In genomic region chr1:111476761-111477309, GRCh38 we compare ENCODE assay signal across 8 cellular contexts. TPM values are rescaled to one million over a fixed set of nuclear protein-coding genes. Genes with fewer than 3 reads are reported as not detected.
DNase-seq lines count a peak whose midpoint lies in the region; ATAC-seq, FAIRE-seq and TF ChIP-seq lines count a peak whose summit lies in the region.

No MANE protein-coding gene starts in this region.

- no peaks in the 10 kb centered on the region for H3K36me3 ChIP-seq in Loucy (ENCODE audit: insufficient read depth, low read length)
- H3K36me3 ChIP-seq in GM12878 (ENCODE audit: control insufficient read depth in 2 of 2, insufficient read depth in 2 of 2, low read length in 1 of 2), result no peaks in the 10 kb centered on the region
- no peaks in the 10 kb centered on the region for H3K36me3 ChIP-seq in upper lobe of right lung

- in situ Hi-C loops in GM12878 (cut with MboI), result loop anchor here (25.0 kb wide), 1 partner anchor 885 kb away; no protein-coding TSS in a partner anchor

- WGBS in GM12878 (ENCODE audit: insufficient coverage, insufficient replicate concordance, low lambda C conversion rate, missing lambda C conversion rate), result 10% methylated on average over 2 of the region's 2 CpGs

- ATAC-seq in CD4-positive, alpha-beta T cell (ENCODE audit: poor library complexity), result peak; percentile 81
- ATAC-seq in GM12878 (peak; percentile 87), upper lobe of right lung (peak; percentile 57), GM18520 (IDR thresholded peaks at IDR 0.05; ENCODE audit: unreplicated experiment) (no peak)

- H3K9me3 ChIP-seq in CD4-positive, alpha-beta T cell (ENCODE audit: control insufficient read depth, low read length), result no peaks in the 10 kb centered on the region
- H3K9me3 ChIP-seq in Loucy (ENCODE audit: insufficient read depth, low read depth, low read length) (no peaks in the 10 kb centered on the region), GM12878 (replicated peaks; ENCODE audit: control insufficient read depth, insufficient read depth, low read length) (no peaks in the 10 kb centered on the region), upper lobe of right lung (no peaks in the 10 kb centered on the region)

- H3K9ac ChIP-seq in Loucy (ENCODE audit: low read depth, low read length, poor library complexity, severe bottlenecking), result peak overlapping the region; percentile 60
- H3K9ac ChIP-seq in GM12878 (ENCODE audit: control insufficient read depth, insufficient read depth, low read length), result no peak overlapping the region

- intact Hi-C loops in CD4-positive, alpha-beta T cell (cut with DNase I, micrococcal nuclease), result loop anchor here in 1 of 2 experiments (10.0 kb wide), 1 partner anchor 288 kb away; no protein-coding TSS in a partner anchor
- intact Hi-C loops in GM12878 (cut with micrococcal nuclease; ENCODE audit: unreplicated experiment), result loop anchor here (10.0 kb wide), 2 partner anchors 62 to 252 kb away; partner anchors contain the start of gene CHI3L2
- intact Hi-C loops in upper lobe of right lung (cut with DNase I), result no loop called here

- H3K79me2 ChIP-seq in Loucy (ENCODE audit: insufficient read depth, low read length) (no peaks in the 10 kb centered on the region), GM12878 (ENCODE audit: control insufficient read depth, insufficient read depth, low read length) (no peaks in the 10 kb centered on the region)

- TF ChIP-seq POLR2A in GM12878 (IDR thresholded peaks at IDR 0.05; ENCODE audit: low read depth, low read length), result peak; percentile 47; the same call in 1 of the 2 replicates
- no peak for TF ChIP-seq POLR2A in H54 (IDR thresholded peaks at IDR 0.05; ENCODE audit: low read depth, low read length)

- FAIRE-seq in GM12878 (lab: Jason Lieb, UNC), result no peak
- FAIRE-seq in H54 (lab: Jason Lieb, UNC), result no peak

- peaks cover 73% of the 10 kb centered on the region for H3K4me1 Mint-ChIP-seq in CD4-positive, alpha-beta T cell (ENCODE audit: low read depth)

- H3K36me3 Mint-ChIP-seq in CD4-positive, alpha-beta T cell (ENCODE audit: low read depth), result peaks cover 33% of the 10 kb centered on the region

- H3K27me3 Mint-ChIP-seq in CD4-positive, alpha-beta T cell, result no peaks in the 10 kb centered on the region

- DNase-seq in CD4-positive, alpha-beta T cell, result peak in 9 of 10 experiments; percentile 9 to 37 (median 22)
- DNase-seq in GM20000 (ENCODE audit: low spot score) (peak; percentile 48), GM12878 (ENCODE audit: low read depth, low spot score) (peak; percentile 59), upper lobe of right lung (no peak), H54 (ENCODE audit: insufficient read length, low spot score) (no peak), ecto neural progenitor cell (ENCODE audit: low spot score) (no peak)

- H2AFZ ChIP-seq in Loucy (ENCODE audit: low read length) (peak overlapping the region; percentile 77), GM12878 (ENCODE audit: control insufficient read depth, low read depth, low read length) (peak overlapping the region; percentile 57)

- peak overlapping the region; percentile 96 for H3K27ac Mint-ChIP-seq in CD4-positive, alpha-beta T cell

- peak overlapping the region; percentile 63 for H3K4me3 ChIP-seq in Loucy (ENCODE audit: low read length, poor library complexity, severe bottlenecking)
- peak overlapping the region; percentile 15; the same call in 1 of the 2 replicates for H3K4me3 ChIP-seq in GM12878
- peak overlapping the region; percentile 38 for H3K4me3 ChIP-seq in upper lobe of right lung

- H4K20me1 ChIP-seq in Loucy (ENCODE audit: insufficient read depth, low read length, poor library complexity, severe bottlenecking), result no peaks in the 10 kb centered on the region
- H4K20me1 ChIP-seq in GM12878 (ENCODE audit: control insufficient read depth, insufficient read depth), result no peaks in the 10 kb centered on the region

- H3K9me3 Mint-ChIP-seq in CD4-positive, alpha-beta T cell, result no peaks in the 10 kb centered on the region

- no TSS peak for BruUV-seq in GM12878 (replicated peaks; lab: Mats Ljungman, UMichigan)

- peak overlapping the region; percentile 95 for H3K4me3 Mint-ChIP-seq in CD4-positive, alpha-beta T cell

- H3F3A ChIP-seq in Loucy (ENCODE audit: low read depth), result peaks cover 8% of the 10 kb centered on the region; the same call in 1 of the 2 replicates

- H3K9me2 ChIP-seq in Loucy (replicated peaks; ENCODE audit: low read depth, low read length), result no peaks in the 10 kb centered on the region

- CTCF ChIA-PET in CD4-positive, alpha-beta T cell (lab: Charles Lee), result interaction anchor here (1.3 to 2.2 kb wide), 3 partner anchors 26 to 77 kb away, joined by 3 to 7 read pairs (median 5); no protein-coding TSS in a partner anchor
- CTCF ChIA-PET in GM12878 (lab: Yijun Ruan, JAX), result interaction anchor here (0.9 to 8.7 kb wide), 13 partner anchors 21 to 290 kb away, joined by 3 to 119 read pairs (median 5); no protein-coding TSS in a partner anchor

- H3K4me2 ChIP-seq in Loucy (ENCODE audit: low read depth, low read length, poor library complexity, severe bottlenecking) (peak overlapping the region; percentile 84), GM12878 (ENCODE audit: control insufficient read depth, insufficient read depth) (peak overlapping the region; percentile 68)

- H3K4me1 ChIP-seq in Loucy (ENCODE audit: insufficient read depth, low read length, poor library complexity, severe bottlenecking), result peaks cover 36% of the 10 kb centered on the region
- peaks cover 30% of the 10 kb centered on the region for H3K4me1 ChIP-seq in GM12878 (ENCODE audit: control insufficient read depth, insufficient read depth, low read length)
- H3K4me1 ChIP-seq in upper lobe of right lung, result peaks cover 12% of the 10 kb centered on the region

- POLR2A ChIA-PET in CD4-positive, alpha-beta T cell (lab: Charles Lee), result interaction anchor here (0.6 to 7.7 kb wide), 19 partner anchors 10 to 513 kb away, joined by 3 to 81 read pairs (median 4); partner anchors contain the start of genes ADORA3, DDX20, LRIF1 and RAP1A
- POLR2A ChIA-PET in GM12878 (lab: Charles Lee), result interaction anchor here (0.9 to 1.9 kb wide), 4 partner anchors 11 to 117 kb away, joined by 3 to 13 read pairs (median 4); no protein-coding TSS in a partner anchor

- SMC1A ChIA-PET in GM12878 (lab: Charles Lee; ENCODE audit: uncharacterized antibody, unreplicated experiment), result interaction anchor here (0.6 to 12.1 kb wide), 20 partner anchors 9 to 290 kb away, joined by 3 to 128 read pairs (median 6); no protein-coding TSS in a partner anchor

- RAD21 ChIA-PET in GM12878 (lab: Charles Lee; ENCODE audit: unreplicated experiment), result interaction anchor here (0.6 to 5.5 kb wide), 19 partner anchors 11 to 291 kb away, joined by 3 to 48 read pairs (median 3); partner anchors contain the start of genes ATP5PB, INKA2, OVGP1 and WDR77

- peak overlapping the region; percentile 61 for H3K27ac ChIP-seq in CD4-positive, alpha-beta T cell (ENCODE audit: low read depth, low read length)
- H3K27ac ChIP-seq in GM12878 (ENCODE audit: control insufficient read depth, insufficient read depth) (peak overlapping the region; percentile 74), upper lobe of right lung (peak overlapping the region; percentile 85)

- H3K27me3 ChIP-seq in CD4-positive, alpha-beta T cell (ENCODE audit: control insufficient read depth, insufficient read depth, low read length), result no peaks in the 10 kb centered on the region
- H3K27me3 ChIP-seq in Loucy (ENCODE audit: insufficient read depth, low read length, poor library complexity, severe bottlenecking) (no peaks in the 10 kb centered on the region), GM12878 (replicated peaks in 1 of 2; ENCODE audit: control insufficient read depth in 2 of 2, insufficient read depth in 2 of 2, low read length in 1 of 2) (no peaks in the 10 kb centered on the region), upper lobe of right lung (no peaks in the 10 kb centered on the region)

- TF ChIP-seq CTCF in CD4-positive, alpha-beta T cell (IDR thresholded peaks at IDR 0.05), result no peak
- TF ChIP-seq CTCF in GM20000 (IDR thresholded peaks at IDR 0.05; ENCODE audit: extremely low read depth, missing control alignments) (no peak), Loucy (conservative IDR thresholded peaks at IDR 0.05; ENCODE audit: low read length) (no peak), GM12878 (IDR thresholded peaks at IDR 0.05 in 2 of 3, conservative IDR thresholded peaks at IDR 0.05 in 1 of 3; ENCODE audit: control insufficient read depth in 2 of 3, extremely low read depth in 1 of 3, insufficient read depth in 1 of 3, low read depth in 3 of 3, low read length in 3 of 3) (no peak), upper lobe of right lung (IDR thresholded peaks at IDR 0.05) (no peak)

- TF ChIP-seq EP300 in GM12878 (IDR thresholded peaks at IDR 0.05; ENCODE audit: borderline replicate concordance in 1 of 2, control insufficient read depth in 1 of 2, low read depth in 2 of 2, low read length in 2 of 2), result peak in 1 of 2 experiments; percentile 38; a peak in 1 of 4 replicates

- TF ChIP-seq RAD21 in GM12878 (IDR thresholded peaks at IDR 0.05; ENCODE audit: insufficient read depth, low read depth, low read length), result peak; percentile 0; the same call in 1 of the 2 replicates

RNA-seq across cellular contexts. Expression of gene C1orf162, which starts 3.1 kb away (rescaled TPM):
- total RNA-seq in CD4-positive, alpha-beta T cell, result 10 to 100 TPM; 21.0 to 22.1 TPM
- total RNA-seq in GM12878 (2013; cell fraction: nucleolus; rRNA removed), result 7.2 and 7.6 TPM in 2 replicates
- total RNA-seq in GM12878 (2014; rRNA removed) (3.0 and 3.2 TPM in 2 replicates), GM12878 (2014; rRNA removed; fragmentation: Illumina TruSeq; extraction: Trizol) (4.7 and 5.7 TPM in 2 replicates), GM12878 (2021) (3.9 and 4.0 TPM in 2 replicates), upper lobe of right lung (79.3 TPM)
- polyA plus RNA-seq in GM12878 (2011; ENCODE audit: low read depth), result 2.1 TPM
- polyA plus RNA-seq in GM12878 (2011; rRNA removed) (2.4 TPM in 2 replicates), GM12878 (2014; fragmentation: Illumina TruSeq; extraction: Trizol) (8.8 and 11.3 TPM in 2 replicates), GM12878 (2014; fragmentation: Nextera tagmentation; extraction: Ambion mirVana) (10 to 100 TPM in 1 of 2 experiments, 1 to 10 TPM in 1; 8.1 to 11.1 TPM), GM12878 (2014; rRNA removed) (4.5 and 4.6 TPM in 2 replicates), GM12878 (2016; fragmentation: Nextera tagmentation; extraction: Ambion mirVana) (1 to 10 TPM; 3.3 to 3.4 TPM)
- polyA plus RNA-seq in GM12878 (2011; cell fraction: cytosol; rRNA removed), result 0.90 and 1.2 TPM in 2 replicates
- 5.7 and 7.8 TPM in 2 replicates for polyA plus RNA-seq in GM12878 (2011; cell fraction: nucleus; rRNA removed)
- polyA plus RNA-seq in GM12878 (2012), result 0.81 and 1.0 TPM in 2 replicates
- 0.26 and 1.0 TPM in 2 replicates for polyA minus RNA-seq in GM12878 (2011; rRNA and poly(A)+ RNA removed)
- 0.52 TPM in 1 of 2 replicates, not detected in the other for polyA minus RNA-seq in GM12878 (2011; cell fraction: cytosol; rRNA and poly(A)+ RNA removed)
- polyA minus RNA-seq in GM12878 (2011; cell fraction: nucleus; rRNA and poly(A)+ RNA removed), result 1.1 and 1.7 TPM in 2 replicates

RNA-seq across cellular contexts. Expression of gene ADORA3, which starts 26.6 kb away (rescaled TPM):
- total RNA-seq in CD4-positive, alpha-beta T cell, result not detected
- not detected in 2 replicates for total RNA-seq in GM12878 (2013; cell fraction: nucleolus; rRNA removed)
- total RNA-seq in GM12878 (2014; rRNA removed) (0.17 and 0.27 TPM in 2 replicates), GM12878 (2014; rRNA removed; fragmentation: Illumina TruSeq; extraction: Trizol) (0.18 and 0.32 TPM in 2 replicates), GM12878 (2021) (0.18 TPM in 1 of 2 replicates, not detected in the other), upper lobe of right lung (9.3 TPM)
- polyA plus RNA-seq in GM12878 (2011; ENCODE audit: low read depth), result 0.16 TPM
- polyA plus RNA-seq in GM12878 (2011; rRNA removed) (0.20 and 0.88 TPM in 2 replicates), GM12878 (2014; fragmentation: Illumina TruSeq; extraction: Trizol) (0.29 TPM in 1 of 2 replicates, not detected in the other), GM12878 (2014; fragmentation: Nextera tagmentation; extraction: Ambion mirVana) (under 1 TPM in 1 of 2 experiments, not detected in 1; 0.18 TPM), GM12878 (2014; rRNA removed) (0.06 and 0.22 TPM in 2 replicates), GM12878 (2016; fragmentation: Nextera tagmentation; extraction: Ambion mirVana) (under 1 TPM in 1 of 2 experiments, not detected in 1; 0.14 TPM)
- polyA plus RNA-seq in GM12878 (2011; cell fraction: cytosol; rRNA removed), result 0.08 and 0.19 TPM in 2 replicates
- 0.21 and 0.67 TPM in 2 replicates for polyA plus RNA-seq in GM12878 (2011; cell fraction: nucleus; rRNA removed)
- polyA plus RNA-seq in GM12878 (2012), result 0.06 and 0.15 TPM in 2 replicates
- not detected in 2 replicates for polyA minus RNA-seq in GM12878 (2011; rRNA and poly(A)+ RNA removed)
- not detected in 2 replicates for polyA minus RNA-seq in GM12878 (2011; cell fraction: cytosol; rRNA and poly(A)+ RNA removed)
- 0.24 and 0.29 TPM in 2 replicates for polyA minus RNA-seq in GM12878 (2011; cell fraction: nucleus; rRNA and poly(A)+ RNA removed)

RNA-seq across cellular contexts. Expression of gene TMIGD3, which starts 26.6 kb away (rescaled TPM):
- total RNA-seq in CD4-positive, alpha-beta T cell, result not detected
- total RNA-seq in GM12878 (2013; cell fraction: nucleolus; rRNA removed), result 0.35 TPM in 1 of 2 replicates, not detected in the other
- total RNA-seq in GM12878 (2014; rRNA removed) (0.17 TPM in 1 of 2 replicates, not detected in the other), GM12878 (2014; rRNA removed; fragmentation: Illumina TruSeq; extraction: Trizol) (not detected in 2 replicates), GM12878 (2021) (0.13 TPM in 1 of 2 replicates, not detected in the other), upper lobe of right lung (5.1 TPM)
- polyA plus RNA-seq in GM12878 (2011; ENCODE audit: low read depth), result not detected
- polyA plus RNA-seq in GM12878 (2011; rRNA removed) (not detected in 2 replicates), GM12878 (2014; fragmentation: Illumina TruSeq; extraction: Trizol) (not detected in 2 replicates), GM12878 (2014; fragmentation: Nextera tagmentation; extraction: Ambion mirVana) (not detected), GM12878 (2014; rRNA removed) (0.11 TPM in 1 of 2 replicates, not detected in the other), GM12878 (2016; fragmentation: Nextera tagmentation; extraction: Ambion mirVana) (not detected)
- polyA plus RNA-seq in GM12878 (2011; cell fraction: cytosol; rRNA removed), result 0.07 TPM in 1 of 2 replicates, not detected in the other
- 0.10 and 0.13 TPM in 2 replicates for polyA plus RNA-seq in GM12878 (2011; cell fraction: nucleus; rRNA removed)
- polyA plus RNA-seq in GM12878 (2012), result not detected in 2 replicates
- 0.15 TPM in 1 of 2 replicates, not detected in the other for polyA minus RNA-seq in GM12878 (2011; rRNA and poly(A)+ RNA removed)
- not detected in 2 replicates for polyA minus RNA-seq in GM12878 (2011; cell fraction: cytosol; rRNA and poly(A)+ RNA removed)
- not detected in 2 replicates for polyA minus RNA-seq in GM12878 (2011; cell fraction: nucleus; rRNA and poly(A)+ RNA removed)

RNA-seq across cellular contexts. Expression of gene ATP5PB, which starts 27.6 kb away (rescaled TPM):
- 10 to 100 TPM; 47.3 to 51.5 TPM for total RNA-seq in CD4-positive, alpha-beta T cell
- total RNA-seq in GM12878 (2013; cell fraction: nucleolus; rRNA removed), result 42.7 and 50.3 TPM in 2 replicates
- 475 and 625 TPM in 2 replicates for total RNA-seq in GM12878 (2014; rRNA removed)
- 578 and 594 TPM in 2 replicates for total RNA-seq in GM12878 (2014; rRNA removed; fragmentation: Illumina TruSeq; extraction: Trizol)
- total RNA-seq in GM12878 (2021), result 380 and 389 TPM in 2 replicates
- 268 TPM for polyA plus RNA-seq in GM12878 (2011; ENCODE audit: low read depth)
- 728 and 857 TPM in 2 replicates for polyA plus RNA-seq in GM12878 (2011; rRNA removed)
- 362 and 444 TPM in 2 replicates for polyA plus RNA-seq in GM12878 (2011; cell fraction: cytosol; rRNA removed)
- 185 and 197 TPM in 2 replicates for polyA plus RNA-seq in GM12878 (2011; cell fraction: nucleus; rRNA removed)
- polyA plus RNA-seq in GM12878 (2012), result 315 and 389 TPM in 2 replicates
- polyA plus RNA-seq in GM12878 (2014; fragmentation: Illumina TruSeq; extraction: Trizol), result 627 and 753 TPM in 2 replicates
- 1,000 to 10,000 TPM; 1,250 to 1,760 TPM for polyA plus RNA-seq in GM12878 (2014; fragmentation: Nextera tagmentation; extraction: Ambion mirVana)
- 503 and 598 TPM in 2 replicates for polyA plus RNA-seq in GM12878 (2014; rRNA removed)
- polyA plus RNA-seq in GM12878 (2016; fragmentation: Nextera tagmentation; extraction: Ambion mirVana), result 100 to 1,000 TPM; 859 to 866 TPM
- 180 and 268 TPM in 2 replicates for polyA minus RNA-seq in GM12878 (2011; rRNA and poly(A)+ RNA removed)
- 93.7 and 121 TPM in 2 replicates for polyA minus RNA-seq in GM12878 (2011; cell fraction: cytosol; rRNA and poly(A)+ RNA removed)
- polyA minus RNA-seq in GM12878 (2011; cell fraction: nucleus; rRNA and poly(A)+ RNA removed), result 12.6 and 16.7 TPM in 2 replicates
- 132 TPM for total RNA-seq in upper lobe of right lung

RNA-seq across cellular contexts. Expression of gene WDR77, which starts 27.8 kb away (rescaled TPM):
- total RNA-seq in CD4-positive, alpha-beta T cell, result 10 to 100 TPM; 12.4 to 15.1 TPM
- 19.3 and 27.3 TPM in 2 replicates for total RNA-seq in GM12878 (2013; cell fraction: nucleolus; rRNA removed)
- total RNA-seq in GM12878 (2014; rRNA removed) (75.3 and 79.8 TPM in 2 replicates), GM12878 (2014; rRNA removed; fragmentation: Illumina TruSeq; extraction: Trizol) (38.6 and 40.2 TPM in 2 replicates), GM12878 (2021) (57.5 and 61.5 TPM in 2 replicates), upper lobe of right lung (20.1 TPM)
- polyA plus RNA-seq in GM12878 (2011; ENCODE audit: low read depth), result 27.3 TPM
- polyA plus RNA-seq in GM12878 (2011; rRNA removed) (60.0 and 113 TPM in 2 replicates), GM12878 (2014; fragmentation: Illumina TruSeq; extraction: Trizol) (69.9 and 72.1 TPM in 2 replicates), GM12878 (2014; fragmentation: Nextera tagmentation; extraction: Ambion mirVana) (10 to 100 TPM; 12.7 to 34.1 TPM), GM12878 (2014; rRNA removed) (56.8 and 64.3 TPM in 2 replicates), GM12878 (2016; fragmentation: Nextera tagmentation; extraction: Ambion mirVana) (100 to 1,000 TPM; 153 to 167 TPM)
- 122 and 132 TPM in 2 replicates for polyA plus RNA-seq in GM12878 (2011; cell fraction: cytosol; rRNA removed)
- polyA plus RNA-seq in GM12878 (2011; cell fraction: nucleus; rRNA removed), result 155 and 168 TPM in 2 replicates
- polyA plus RNA-seq in GM12878 (2012), result 22.4 and 28.9 TPM in 2 replicates
- polyA minus RNA-seq in GM12878 (2011; rRNA and poly(A)+ RNA removed), result 114 and 143 TPM in 2 replicates
- polyA minus RNA-seq in GM12878 (2011; cell fraction: cytosol; rRNA and poly(A)+ RNA removed), result 22.1 and 30.8 TPM in 2 replicates
- 29.0 and 38.2 TPM in 2 replicates for polyA minus RNA-seq in GM12878 (2011; cell fraction: nucleus; rRNA and poly(A)+ RNA removed)

Comparison
In these comparisons a context has a peak if more than half of its experiments do, and no peak if none do; other contexts are left out.
1. DNase-seq: peak in CD4-positive, alpha-beta T cell (9 of 10), GM20000 (single experiment) and GM12878 (single experiment); none in upper lobe of right lung (single experiment), H54 (single experiment) and ecto neural progenitor cell (single experiment).
2. Peak in every context shown above with its lines, with median percentiles within 50 percentile points of each other: H3K27ac ChIP-seq and H3K4me3 ChIP-seq.